1 cellular context compared by ENCODE assay signal in genomic region chr16:89490386-89491237, GRCh38.
TF ChIP-seq lines count a peak whose summit lies in the region.

ANKRD11 (minus strand) TSS chr16:89490561; CDS start chr16:89317019, 173,542 bp downstream.

TF ChIP-seq in GM23338, 12 proteins besides CTCF, POLR2A, EP300 and RAD21:
- TF ChIP-seq, protein P1, sequence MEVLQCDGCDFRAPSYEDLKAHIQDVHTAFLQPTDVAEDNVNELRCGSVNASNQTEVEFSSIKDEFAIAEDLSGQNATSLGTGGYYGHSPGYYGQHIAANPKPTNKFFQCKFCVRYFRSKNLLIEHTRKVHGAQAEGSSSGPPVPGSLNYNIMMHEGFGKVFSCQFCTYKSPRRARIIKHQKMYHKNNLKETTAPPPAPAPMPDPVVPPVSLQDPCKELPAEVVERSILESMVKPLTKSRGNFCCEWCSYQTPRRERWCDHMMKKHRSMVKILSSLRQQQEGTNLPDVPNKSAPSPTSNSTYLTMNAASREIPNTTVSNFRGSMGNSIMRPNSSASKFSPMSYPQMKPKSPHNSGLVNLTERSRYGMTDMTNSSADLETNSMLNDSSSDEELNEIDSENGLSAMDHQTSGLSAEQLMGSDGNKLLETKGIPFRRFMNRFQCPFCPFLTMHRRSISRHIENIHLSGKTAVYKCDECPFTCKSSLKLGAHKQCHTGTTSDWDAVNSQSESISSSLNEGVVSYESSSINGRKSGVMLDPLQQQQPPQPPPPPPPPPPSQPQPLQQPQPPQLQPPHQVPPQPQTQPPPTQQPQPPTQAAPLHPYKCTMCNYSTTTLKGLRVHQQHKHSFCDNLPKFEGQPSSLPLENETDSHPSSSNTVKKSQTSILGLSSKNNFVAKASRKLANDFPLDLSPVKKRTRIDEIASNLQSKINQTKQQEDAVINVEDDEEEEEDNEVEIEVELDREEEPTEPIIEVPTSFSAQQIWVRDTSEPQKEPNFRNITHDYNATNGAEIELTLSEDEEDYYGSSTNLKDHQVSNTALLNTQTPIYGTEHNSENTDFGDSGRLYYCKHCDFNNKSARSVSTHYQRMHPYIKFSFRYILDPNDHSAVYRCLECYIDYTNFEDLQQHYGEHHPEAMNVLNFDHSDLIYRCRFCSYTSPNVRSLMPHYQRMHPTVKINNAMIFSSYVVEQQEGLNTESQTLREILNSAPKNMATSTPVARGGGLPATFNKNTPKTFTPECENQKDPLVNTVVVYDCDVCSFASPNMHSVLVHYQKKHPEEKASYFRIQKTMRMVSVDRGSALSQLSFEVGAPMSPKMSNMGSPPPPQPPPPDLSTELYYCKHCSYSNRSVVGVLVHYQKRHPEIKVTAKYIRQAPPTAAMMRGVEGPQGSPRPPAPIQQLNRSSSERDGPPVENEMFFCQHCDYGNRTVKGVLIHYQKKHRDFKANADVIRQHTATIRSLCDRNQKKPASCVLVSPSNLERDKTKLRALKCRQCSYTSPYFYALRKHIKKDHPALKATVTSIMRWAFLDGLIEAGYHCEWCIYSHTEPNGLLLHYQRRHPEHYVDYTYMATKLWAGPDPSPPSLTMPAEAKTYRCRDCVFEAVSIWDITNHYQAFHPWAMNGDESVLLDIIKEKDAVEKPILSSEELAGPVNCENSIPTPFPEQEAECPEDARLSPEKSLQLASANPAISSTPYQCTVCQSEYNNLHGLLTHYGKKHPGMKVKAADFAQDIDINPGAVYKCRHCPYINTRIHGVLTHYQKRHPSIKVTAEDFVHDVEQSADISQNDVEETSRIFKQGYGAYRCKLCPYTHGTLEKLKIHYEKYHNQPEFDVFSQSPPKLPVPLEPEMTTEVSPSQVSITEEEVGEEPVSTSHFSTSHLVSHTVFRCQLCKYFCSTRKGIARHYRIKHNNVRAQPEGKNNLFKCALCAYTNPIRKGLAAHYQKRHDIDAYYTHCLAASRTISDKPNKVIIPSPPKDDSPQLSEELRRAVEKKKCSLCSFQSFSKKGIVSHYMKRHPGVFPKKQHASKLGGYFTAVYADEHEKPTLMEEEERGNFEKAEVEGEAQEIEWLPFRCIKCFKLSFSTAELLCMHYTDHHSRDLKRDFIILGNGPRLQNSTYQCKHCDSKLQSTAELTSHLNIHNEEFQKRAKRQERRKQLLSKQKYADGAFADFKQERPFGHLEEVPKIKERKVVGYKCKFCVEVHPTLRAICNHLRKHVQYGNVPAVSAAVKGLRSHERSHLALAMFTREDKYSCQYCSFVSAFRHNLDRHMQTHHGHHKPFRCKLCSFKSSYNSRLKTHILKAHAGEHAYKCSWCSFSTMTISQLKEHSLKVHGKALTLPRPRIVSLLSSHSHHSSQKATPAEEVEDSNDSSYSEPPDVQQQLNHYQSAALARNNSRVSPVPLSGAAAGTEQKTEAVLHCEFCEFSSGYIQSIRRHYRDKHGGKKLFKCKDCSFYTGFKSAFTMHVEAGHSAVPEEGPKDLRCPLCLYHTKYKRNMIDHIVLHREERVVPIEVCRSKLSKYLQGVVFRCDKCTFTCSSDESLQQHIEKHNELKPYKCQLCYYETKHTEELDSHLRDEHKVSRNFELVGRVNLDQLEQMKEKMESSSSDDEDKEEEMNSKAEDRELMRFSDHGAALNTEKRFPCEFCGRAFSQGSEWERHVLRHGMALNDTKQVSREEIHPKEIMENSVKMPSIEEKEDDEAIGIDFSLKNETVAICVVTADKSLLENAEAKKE (CRISPR knock-in tag; IDR thresholded peaks at IDR 0.05), result no peak
- no peak for TF ChIP-seq JUNB (IDR thresholded peaks at IDR 0.05; ENCODE audit: unreplicated experiment)
- TF ChIP-seq POLR2AphosphoS5 (IDR thresholded peaks at IDR 0.05; ENCODE audit: low read depth), result peak; percentile 63
- no peak for TF ChIP-seq ZNF114 (CRISPR knock-in tag; IDR thresholded peaks at IDR 0.05)
- TF ChIP-seq CREB1 (CRISPR knock-in tag; IDR thresholded peaks at IDR 0.05; ENCODE audit: low read depth), result peak; percentile 94
- TF ChIP-seq, protein P2, sequence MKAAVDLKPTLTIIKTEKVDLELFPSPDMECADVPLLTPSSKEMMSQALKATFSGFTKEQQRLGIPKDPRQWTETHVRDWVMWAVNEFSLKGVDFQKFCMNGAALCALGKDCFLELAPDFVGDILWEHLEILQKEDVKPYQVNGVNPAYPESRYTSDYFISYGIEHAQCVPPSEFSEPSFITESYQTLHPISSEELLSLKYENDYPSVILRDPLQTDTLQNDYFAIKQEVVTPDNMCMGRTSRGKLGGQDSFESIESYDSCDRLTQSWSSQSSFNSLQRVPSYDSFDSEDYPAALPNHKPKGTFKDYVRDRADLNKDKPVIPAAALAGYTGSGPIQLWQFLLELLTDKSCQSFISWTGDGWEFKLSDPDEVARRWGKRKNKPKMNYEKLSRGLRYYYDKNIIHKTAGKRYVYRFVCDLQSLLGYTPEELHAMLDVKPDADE (IDR thresholded peaks at IDR 0.05), result peak; percentile 49
- TF ChIP-seq EZH2 (IDR thresholded peaks at IDR 0.05; ENCODE audit: low read depth, unreplicated experiment), result no peak
- TF ChIP-seq REST (IDR thresholded peaks at IDR 0.05; ENCODE audit: unreplicated experiment), result no peak
- TF ChIP-seq STAT1 (IDR thresholded peaks at IDR 0.05; ENCODE audit: unreplicated experiment), result no peak
- no peak for TF ChIP-seq NANOG (IDR thresholded peaks at IDR 0.05; ENCODE audit: borderline replicate concordance)
- TF ChIP-seq EZH2phosphoT487 (IDR thresholded peaks at IDR 0.05; ENCODE audit: unreplicated experiment), result no peak
- no peak for TF ChIP-seq ZNF331 (CRISPR knock-in tag; IDR thresholded peaks at IDR 0.05; ENCODE audit: low read depth)
